9 cellular contexts compared by ENCODE assay signal in the genomic region with DNA sequence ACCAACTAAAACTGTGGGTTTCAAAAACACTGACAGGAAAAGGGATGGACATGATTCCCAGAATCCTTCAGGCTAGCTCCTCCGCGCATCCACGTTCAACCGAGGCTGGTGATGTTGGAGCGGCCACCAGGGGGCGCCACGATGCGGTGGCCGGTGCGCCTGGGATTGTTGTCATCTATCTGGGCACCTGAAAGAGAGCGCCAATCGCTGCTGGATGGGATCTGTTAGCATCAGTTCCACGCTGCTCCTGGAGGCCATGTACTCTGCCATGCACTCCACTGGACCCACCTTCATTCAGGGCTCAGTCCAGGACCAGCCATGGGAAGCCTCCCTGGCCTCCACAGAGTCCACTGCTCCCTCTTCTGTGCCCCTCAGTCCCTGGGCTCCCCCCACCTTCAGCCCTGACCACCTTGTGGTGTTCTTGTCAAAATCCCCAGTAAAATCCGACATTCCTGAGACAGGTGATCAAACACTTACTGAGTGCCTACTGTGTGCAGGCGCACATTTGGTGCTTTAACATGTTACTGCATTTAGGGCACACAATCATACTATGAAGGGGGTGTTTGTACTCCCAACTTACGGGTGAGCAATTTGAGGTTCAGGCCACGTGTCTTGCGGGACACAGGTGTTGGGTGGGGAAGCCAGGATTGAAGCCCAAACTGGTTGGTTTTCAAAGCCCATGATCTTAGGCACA.
DNase-seq lines count a peak whose midpoint lies in the region; ATAC-seq, FAIRE-seq and TF ChIP-seq lines count a peak whose summit lies in the region.
"Had no signal": no experiment of that assay in that cellular context is flagged by ENCODE, and none has a peak within 500 bp of the region (broad histone marks: within the 10 kb centered on the region; RNA-seq: fewer than 3 reads in every experiment).

No MANE protein-coding gene starts in this region.

- H3K14ac ChIP-seq in H1 (ENCODE audit: insufficient read length): no peak overlapping the region

- H2BK12ac ChIP-seq in H1 (ENCODE audit: low read depth, low read length): no peak overlapping the region

- H2AFZ ChIP-seq in SK-N-SH (ENCODE audit: low read depth) (no peak overlapping the region), H1 (ENCODE audit: low read length) (no peak overlapping the region)

- H3K9me2 ChIP-seq in SK-N-SH: no peaks in the 10 kb centered on the region

- H3K18ac ChIP-seq in H1 (ENCODE audit: extremely low read depth, low read length): no peak overlapping the region

- CTCF ChIA-PET in SK-N-SH (lab: Yijun Ruan, JAX): interaction anchor here (0.7 to 4.9 kb wide), 14 partner anchors 9 to 854 kb away, joined by 3 to 32 read pairs (median 3); no protein-coding TSS in a partner anchor
- CTCF ChIA-PET in HEK293T (lab: Yijun Ruan, JAX): interaction anchor here (0.6 to 1.5 kb wide), 4 partner anchors 9 to 158 kb away, joined by 3 to 7 read pairs (median 3); no protein-coding TSS in a partner anchor
- CTCF ChIA-PET in H1 (lab: Charles Lee; ENCODE audit: partially characterized antibody): interaction anchor here (0.6 to 7.1 kb wide), 36 partner anchors 9 to 268 kb away, joined by 3 to 110 read pairs (median 4); no protein-coding TSS in a partner anchor

- no peak overlapping the region for H4K5ac ChIP-seq in H1 (ENCODE audit: insufficient read length, low read depth, low read length)

- TF ChIP-seq RAD21 in SK-N-SH (IDR thresholded peaks at IDR 0.05; ENCODE audit: low read length) (0 out of 2 replicates have a peak, but pooled peaks have one; percentile 9), H1 (IDR thresholded peaks at IDR 0.05 in 1 of 2, conservative IDR thresholded peaks at IDR 0.05 in 1 of 2; ENCODE audit: low read depth in 2 of 2, low read length in 2 of 2) (peak; percentile 61 to 71)

- H3K4me3 ChIP-seq in SK-N-SH (ENCODE audit: low read depth in 2 of 2, low read length in 1 of 2) (peak overlapping the region in 1 of 2 experiments; percentile 47; a peak in 1 of 4 replicates), H1 (ENCODE audit: extremely low read depth in 1 of 4, insufficient read depth in 2 of 4, low read depth in 3 of 4, low read length in 4 of 4) (no peak overlapping the region), pancreas (no peak overlapping the region)

- H2BK5ac ChIP-seq in H1 (ENCODE audit: low read depth, low read length): no peak overlapping the region

- POLR2A ChIA-PET in SK-N-SH (lab: Yijun Ruan, JAX): no interaction called here
- POLR2A ChIA-PET in HEK293T (lab: Yijun Ruan, JAX): no interaction called here
- POLR2A ChIA-PET in H1 (lab: Charles Lee; ENCODE audit: partially characterized antibody): interaction anchor here (0.8 to 1.1 kb wide), 3 partner anchors 9 to 65 kb away, joined by 3 read pairs; no protein-coding TSS in a partner anchor

- TF ChIP-seq EP300 in SK-N-SH (IDR thresholded peaks at IDR 0.05; ENCODE audit: borderline replicate concordance in 1 of 2, low read depth in 1 of 2, low read length in 1 of 2) (no peak), H1 (IDR thresholded peaks at IDR 0.05; ENCODE audit: borderline replicate concordance in 1 of 2, low read depth in 2 of 2, low read length in 2 of 2) (no peak)

- TF ChIP-seq CTCF in SK-N-SH (IDR thresholded peaks at IDR 0.05) (peak; percentile 62), H1 (IDR thresholded peaks at IDR 0.05; ENCODE audit: control extremely low read depth in 1 of 3, insufficient read depth in 1 of 3, low read depth in 1 of 3, low read length in 3 of 3) (peak in 2 of 3 experiments; percentile 86 to 94; a peak in 3 of 4 replicates), pancreas (IDR thresholded peaks at IDR 0.05) (peak; percentile 7 to 41 (median 24))

- no peaks in the 10 kb centered on the region for H3K79me2 ChIP-seq in SK-N-SH (ENCODE audit: insufficient read depth)
- no peaks in the 10 kb centered on the region for H3K79me2 ChIP-seq in H1 (ENCODE audit: control insufficient read depth in 1 of 2, insufficient read depth in 2 of 2, low read length in 2 of 2)

- no peak overlapping the region for H4K8ac ChIP-seq in H1 (ENCODE audit: extremely low read depth, insufficient read depth, low read length)

- H3K79me1 ChIP-seq in H1 (ENCODE audit: low read depth, low read length): peaks cover 7% of the 10 kb centered on the region

- H4K91ac ChIP-seq in H1 (replicated peaks; ENCODE audit: insufficient read length, low read length): no peak overlapping the region

- peaks cover 1% of the 10 kb centered on the region; the same call in 1 of the 2 replicates for H3K23me2 ChIP-seq in H1 (ENCODE audit: low read depth, low read length)

- intact Hi-C loops in pancreas (cut with DNase I): no loop called here

- H2BK15ac ChIP-seq in H1 (ENCODE audit: low read length): no peak overlapping the region

- H3K27ac ChIP-seq in SK-N-SH (ENCODE audit: low read depth in 2 of 2, low read length in 1 of 2) (no peak overlapping the region), H1 (ENCODE audit: low read depth, low read length) (no peak overlapping the region), pancreas (no peak overlapping the region)

- H3K9me3 ChIP-seq in SK-N-SH (no peaks in the 10 kb centered on the region), H1 (ENCODE audit: insufficient read depth in 2 of 2, low read depth in 1 of 2, low read length in 1 of 2) (no peaks in the 10 kb centered on the region), pancreas (no peaks in the 10 kb centered on the region)

- no peaks in the 10 kb centered on the region for H3F3A ChIP-seq in SK-N-SH (replicated peaks; ENCODE audit: insufficient read depth)

- H2BK120ac ChIP-seq in H1 (replicated peaks; ENCODE audit: low read depth, low read length): no peak overlapping the region

- DNase-seq in SK-N-SH: peak; percentile 68
- peak; percentile 38 for DNase-seq in HEK293T (ENCODE audit: extremely low spot score)
- peak; percentile 38 to 92 for DNase-seq in H1 (ENCODE audit: low read depth in 1 of 2, low spot score in 2 of 2)
- no peak for DNase-seq in pancreas
- no peak for DNase-seq in SW 1271 (lab: John Stamatoyannopoulos, UW)

- peak; percentile 69 for FAIRE-seq in H1 (lab: Jason Lieb, UNC)
- no peak for FAIRE-seq in pancreas (lab: Jason Lieb, UNC)

- H2AK5ac ChIP-seq in H1 (ENCODE audit: low read depth, low read length): no peak overlapping the region

- no peak for ATAC-seq in SK-N-SH treated with all-trans-retinoic acid at 6 μM for 48 hours
- peak in 1 of 4 donors; percentile 21 for ATAC-seq in pancreas
- no peak for ATAC-seq in GM18511 (IDR thresholded peaks at IDR 0.05; ENCODE audit: unreplicated experiment)
- no peak for ATAC-seq in HG02571 (IDR thresholded peaks at IDR 0.05; ENCODE audit: unreplicated experiment)
- ATAC-seq: activated naive CD4-positive, alpha-beta T cell treated with anti-CD3 and anti-CD28 coated beads, Interleukin-2, amount 50 U/mL, for 72 hours had no signal

- H3K4ac ChIP-seq in H1 (replicated peaks; ENCODE audit: insufficient read length, low read depth, low read length): no peak overlapping the region

- H4K20me1 ChIP-seq in SK-N-SH (ENCODE audit: insufficient read depth) (no peaks in the 10 kb centered on the region; the same call in 1 of the 2 replicates), H1 (replicated peaks in 1 of 2; ENCODE audit: control insufficient read depth in 1 of 2, insufficient read depth in 2 of 2, low read length in 2 of 2) (peaks cover 2 to 27% of the 10 kb centered on the region in 2 experiments)

- H3K4me2 ChIP-seq in SK-N-SH (no peak overlapping the region), H1 (ENCODE audit: insufficient read depth in 1 of 2, low read depth in 2 of 2, low read length in 2 of 2) (no peak overlapping the region)

- peaks cover 6 to 53% of the 10 kb centered on the region in 2 experiments for H3K36me3 ChIP-seq in SK-N-SH (replicated peaks in 1 of 2; ENCODE audit: control insufficient read depth in 1 of 2, insufficient read depth in 2 of 2, low read length in 1 of 2)
- peaks cover 13 to 43% (median 41%) of the 10 kb centered on the region in 4 experiments; a peak in 7 of 8 replicates for H3K36me3 ChIP-seq in H1 (ENCODE audit: control insufficient read depth in 2 of 4, insufficient read depth in 4 of 4, low read length in 3 of 4)
- H3K36me3 ChIP-seq in pancreas: no peaks in the 10 kb centered on the region

- no peak overlapping the region for H3K56ac ChIP-seq in H1 (replicated peaks; ENCODE audit: insufficient read length, low read depth, low read length)

- no peak overlapping the region for H3K23ac ChIP-seq in H1 (ENCODE audit: insufficient read length)

- H2BK20ac ChIP-seq in H1 (ENCODE audit: low read length): no peak overlapping the region

- WGBS in SK-N-SH (ENCODE audit: low lambda C conversion rate): 88% methylated on average over 12 of the region's 18 CpGs
- 51% methylated on average over 18 of the region's 18 CpGs; no CpG with 5 or more reads in 1 of the 2 experiments for WGBS in H1 (ENCODE audit: extremely low coverage in 1 of 2, insufficient coverage in 1 of 2, insufficient read length in 1 of 2, insufficient replicate concordance in 2 of 2, low coverage in 1 of 2, low lambda C conversion rate in 2 of 2, missing lambda C conversion rate in 1 of 2), 2 experiments
- 74 to 77% methylated on average over 18 of the region's 18 CpGs for WGBS in pancreas, 2 donors

- H3K27me3 ChIP-seq in SK-N-SH (ENCODE audit: insufficient read depth): no peaks in the 10 kb centered on the region
- no peaks in the 10 kb centered on the region for H3K27me3 ChIP-seq in H1 (replicated peaks in 1 of 4; ENCODE audit: control insufficient read depth in 3 of 4, extremely low read depth in 1 of 4, insufficient read depth in 3 of 4, low read length in 3 of 4)
- no peaks in the 10 kb centered on the region for H3K27me3 ChIP-seq in pancreas

- no peak overlapping the region for H3K9ac ChIP-seq in SK-N-SH
- H3K9ac ChIP-seq in H1 (replicated peaks in 1 of 4; ENCODE audit: extremely low read depth in 1 of 4, low read depth in 3 of 4, low read length in 3 of 4): no peak overlapping the region

- TF ChIP-seq POLR2A in H1 (IDR thresholded peaks at IDR 0.05; ENCODE audit: control extremely low read depth in 1 of 2, low read depth in 2 of 2, low read length in 2 of 2): no peak

- no peaks in the 10 kb centered on the region; a peak in 1 of 4 replicates for H3K4me1 ChIP-seq in SK-N-SH (ENCODE audit: control insufficient read depth in 1 of 2, insufficient read depth in 2 of 2, low read depth in 1 of 2, low read length in 1 of 2)
- H3K4me1 ChIP-seq in H1 (replicated peaks in 1 of 4; ENCODE audit: control insufficient read depth in 3 of 4, insufficient read depth in 4 of 4, low read length in 3 of 4): no peaks in the 10 kb centered on the region
- H3K4me1 ChIP-seq in pancreas: no peaks in the 10 kb centered on the region

TF ChIP-seq in SK-N-SH, 30 proteins besides CTCF, POLR2A, EP300 and RAD21 (continues in another document):
- TF ChIP-seq SMC3 (IDR thresholded peaks at IDR 0.05; ENCODE audit: low read depth, low read length): peak; percentile 33; the same call in 1 of the 2 replicates

TF ChIP-seq in SK-N-SH treated with all-trans-retinoic acid at 6 μM for 48 hours, 23 proteins besides CTCF, POLR2A, EP300 and RAD21 (continues in another document):
- TF ChIP-seq ZFP30 (CRISPR knock-in tag; IDR thresholded peaks at IDR 0.05) (no peak), ZC3H10 (CRISPR knock-in tag; IDR thresholded peaks at IDR 0.05) (no peak)

TF ChIP-seq in HEK293T, 16 proteins besides CTCF, POLR2A, EP300 and RAD21 (continues in another document):
- no peak for TF ChIP-seq ARNT (IDR thresholded peaks at IDR 0.05)
- no peak for TF ChIP-seq ELF4 (IDR thresholded peaks at IDR 0.05)

TF ChIP-seq in H1, 55 proteins besides CTCF, POLR2A, EP300 and RAD21 (continues in another document):
- TF ChIP-seq SIX5 (IDR thresholded peaks at IDR 0.05; ENCODE audit: low read depth, low read length): no peak
- no peak for TF ChIP-seq BRCA1 (IDR thresholded peaks at IDR 0.05; ENCODE audit: low read depth, low read length)

Comparison
In these comparisons a context has a peak if more than half of its experiments do, and no peak if none do; other contexts are left out.
1. DNase-seq: peak in SK-N-SH (single experiment), HEK293T (single experiment) and H1 (2 of 2); none in pancreas (0 of 6) and SW 1271 (0 of 2).
2. CTCF ChIP-seq: peak in every context shown above with its lines; median percentile 90 in H1; 62 in SK-N-SH; 24 in pancreas.
3. Of the 17 proteins assayed by ChIP-seq in both H1 and SK-N-SH: peak only in H1: MAX, POLR2AphosphoS5 and YY1; only in SK-N-SH: none; in both: CTCF and RAD21; in neither: 12.